ENCODE assay signal across 8 cellular contexts in the genomic region with DNA sequence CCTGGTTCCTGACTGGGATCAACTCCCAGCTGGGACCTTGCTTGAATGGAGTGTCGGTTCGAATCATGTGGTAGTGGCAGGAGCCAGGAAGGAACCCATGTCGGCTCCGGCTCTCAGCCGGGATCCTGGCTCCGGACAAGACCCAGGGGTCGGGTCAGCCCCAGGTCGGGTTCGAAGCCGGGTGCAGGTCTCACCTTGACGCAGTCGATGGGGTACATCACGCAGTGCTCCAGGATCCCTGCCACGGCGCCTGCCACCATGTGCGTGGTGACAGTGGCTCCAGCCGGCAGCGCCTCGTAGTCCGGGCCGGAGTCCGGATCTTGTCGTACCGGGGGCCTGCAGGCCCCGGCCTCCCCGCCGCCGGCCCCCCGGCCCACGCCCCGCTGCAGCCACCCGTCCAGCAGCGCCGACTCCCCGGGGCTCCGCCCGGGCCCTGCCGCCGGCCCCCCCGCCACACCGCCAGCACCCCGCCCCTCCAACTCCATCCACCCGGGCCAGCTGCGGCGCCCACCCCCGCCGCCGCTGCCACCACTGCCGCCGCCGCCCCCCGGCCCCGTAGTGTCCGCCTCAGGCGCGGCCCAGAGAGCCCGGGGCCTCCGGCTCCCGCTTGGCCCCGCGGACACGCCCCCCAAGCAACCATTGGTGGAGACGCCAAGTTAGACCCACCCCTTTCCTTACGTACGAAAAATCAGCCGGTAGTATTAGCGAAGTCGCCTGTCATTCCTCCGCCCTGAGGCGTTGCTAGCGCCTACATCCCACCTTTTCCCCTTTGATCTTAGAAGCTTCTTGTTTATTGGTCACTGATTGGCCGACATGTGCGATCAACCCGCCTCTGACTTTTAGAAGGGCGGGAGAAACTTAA. TPM values are rescaled to one million over a fixed set of nuclear protein-coding genes. Genes with fewer than 3 reads are reported as not detected.
DNase-seq lines count a peak whose midpoint lies in the region; ATAC-seq and TF ChIP-seq lines count a peak whose summit lies in the region.

TSS of gene SLC25A28 (minus strand) at position 589 of the 862 bp plus-strand sequence. CDS start at position 485, 104 bp downstream.

- H3K9me3 ChIP-seq in iPS-15b (ENCODE audit: control insufficient read depth, insufficient read depth, low read length) = no peaks in the 10 kb centered on the region
- no peaks in the 10 kb centered on the region for H3K9me3 ChIP-seq in gastrocnemius medialis

- TF ChIP-seq CTCF in MCF 10A (IDR thresholded peaks at IDR 0.05; ENCODE audit: unreplicated experiment) (no peak), gastrocnemius medialis (IDR thresholded peaks at IDR 0.05 in 4 of 5, conservative IDR thresholded peaks at IDR 0.05 in 1 of 5) (no peak)

- H3K4me1 Mint-ChIP-seq in MCF 10A (ENCODE audit: insufficient read depth, unreplicated experiment) = peaks cover 38% of the 10 kb centered on the region

- CTCF ChIA-PET in MCF 10A (lab: Yijun Ruan, JAX) = interaction anchor here (0.6 to 14.7 kb wide), 7 partner anchors 9 to 230 kb away, joined by 3 to 338 read pairs (median 4); partner anchors contain the start of gene GOT1

- peak within 1 kb of the TSS; percentile 78 for H3K4me3 Mint-ChIP-seq in MCF 10A (ENCODE audit: unreplicated experiment)

- no peaks in the 10 kb centered on the region for H3K9me3 Mint-ChIP-seq in MCF 10A (ENCODE audit: unreplicated experiment)

- intact Hi-C loops in MCF 10A (cut with micrococcal nuclease) = loop anchor here (2.0 kb wide), 2 partner anchors 39 to 61 kb away; partner anchors contain the start of gene ENTPD7
- intact Hi-C loops in gastrocnemius medialis (cut with DNase I; ENCODE audit: low total_unique reads) = loop anchor here (5.0 to 10.0 kb wide), 3 partner anchors 112 to 1295 kb away; partner anchors contain the start of genes COX15, CUTC and SLF2

- peak within 1 kb of the TSS; percentile 91 to 97 (median 96) for H3K27ac ChIP-seq in gastrocnemius medialis

- no peak for TF ChIP-seq POLR2A in gastrocnemius medialis (IDR thresholded peaks at IDR 0.05)

- ATAC-seq in HG02970 (IDR thresholded peaks at IDR 0.05; ENCODE audit: low FRiP score, unreplicated experiment) = peak; percentile 84
- peak; percentile 0 to 93 for ATAC-seq in gastrocnemius medialis
- ATAC-seq in GM18519 (IDR thresholded peaks at IDR 0.05; ENCODE audit: low FRiP score, unreplicated experiment) = no peak

- no TSS peak for BruUV-seq in MCF 10A (replicated peaks; lab: Mats Ljungman, UMichigan)

- H3K36me3 ChIP-seq in iPS-15b (ENCODE audit: control insufficient read depth, insufficient read depth, low read length) (no peaks in the 10 kb centered on the region), gastrocnemius medialis (no peaks in the 10 kb centered on the region)

- H3K4me3 ChIP-seq in iPS-15b (ENCODE audit: low read depth, low read length) (peak within 1 kb of the TSS; percentile 82), gastrocnemius medialis (peak within 1 kb of the TSS; percentile 71 to 88 (median 80))

- peak within 1 kb of the TSS; percentile 86 for H3K9ac ChIP-seq in iPS-15b (ENCODE audit: low read depth, low read length)

- POLR2A ChIA-PET in MCF 10A (lab: Yijun Ruan, JAX) = interaction anchor here (0.6 to 15.3 kb wide), 30 partner anchors 9 to 1933 kb away, joined by 3 to 335 read pairs (median 6); partner anchors contain the start of genes AVPI1, COX15, CUTC and ENTPD7

- peak; percentile 95 for DNase-seq in GM03348 (ENCODE audit: low spot score)
- DNase-seq in NCI-H2081 treated with DMSO at 0.1 percent for 48 hours (lab: John Stamatoyannopoulos, UW) = peak; percentile 97
- DNase-seq in UCSD-AML1 (lab: John Stamatoyannopoulos, UW; ENCODE audit: unreplicated experiment) = peak; percentile 99
- DNase-seq in MCF 10A (ENCODE audit: unreplicated experiment) = peak; percentile 100
- peak; percentile 97 to 98 for DNase-seq in gastrocnemius medialis

- no peaks in the 10 kb centered on the region for H3K27me3 Mint-ChIP-seq in MCF 10A (ENCODE audit: insufficient read depth, unreplicated experiment)

- peaks cover 13% of the 10 kb centered on the region for H3K36me3 Mint-ChIP-seq in MCF 10A (ENCODE audit: insufficient read depth, unreplicated experiment)

- in situ Hi-C loops in gastrocnemius medialis (cut with MboI; ENCODE audit: low sequenced_read_pairs in 4 of 4) = loop anchor here (5.0 to 10.0 kb wide), 4 partner anchors 95 to 225 kb away; partner anchors contain the start of gene GOT1 (in 3 of the 4)

- peaks cover 10% of the 10 kb centered on the region for H3K4me1 ChIP-seq in iPS-15b (ENCODE audit: control insufficient read depth, insufficient read depth, low read length)
- H3K4me1 ChIP-seq in gastrocnemius medialis = peaks cover 39 to 43% of the 10 kb centered on the region in 2 donors

- peaks cover 9% of the 10 kb centered on the region for H3K27me3 ChIP-seq in iPS-15b (ENCODE audit: control insufficient read depth, insufficient read depth, low read length)
- no peaks in the 10 kb centered on the region for H3K27me3 ChIP-seq in gastrocnemius medialis

- peak within 1 kb of the TSS; percentile 98 for H3K27ac Mint-ChIP-seq in MCF 10A (ENCODE audit: low read depth, unreplicated experiment)

RNA-seq across cellular contexts. Expression of gene SLC25A28, which starts in this region (rescaled TPM):
- total RNA-seq in MCF 10A (2022) (36.9 and 46.3 TPM in 2 replicates), gastrocnemius medialis (10 to 100 TPM; 20.7 to 38.3 (median 26.1) TPM)
